Comparison of ENCODE assay signal across 8 cellular contexts in the genomic region with DNA sequence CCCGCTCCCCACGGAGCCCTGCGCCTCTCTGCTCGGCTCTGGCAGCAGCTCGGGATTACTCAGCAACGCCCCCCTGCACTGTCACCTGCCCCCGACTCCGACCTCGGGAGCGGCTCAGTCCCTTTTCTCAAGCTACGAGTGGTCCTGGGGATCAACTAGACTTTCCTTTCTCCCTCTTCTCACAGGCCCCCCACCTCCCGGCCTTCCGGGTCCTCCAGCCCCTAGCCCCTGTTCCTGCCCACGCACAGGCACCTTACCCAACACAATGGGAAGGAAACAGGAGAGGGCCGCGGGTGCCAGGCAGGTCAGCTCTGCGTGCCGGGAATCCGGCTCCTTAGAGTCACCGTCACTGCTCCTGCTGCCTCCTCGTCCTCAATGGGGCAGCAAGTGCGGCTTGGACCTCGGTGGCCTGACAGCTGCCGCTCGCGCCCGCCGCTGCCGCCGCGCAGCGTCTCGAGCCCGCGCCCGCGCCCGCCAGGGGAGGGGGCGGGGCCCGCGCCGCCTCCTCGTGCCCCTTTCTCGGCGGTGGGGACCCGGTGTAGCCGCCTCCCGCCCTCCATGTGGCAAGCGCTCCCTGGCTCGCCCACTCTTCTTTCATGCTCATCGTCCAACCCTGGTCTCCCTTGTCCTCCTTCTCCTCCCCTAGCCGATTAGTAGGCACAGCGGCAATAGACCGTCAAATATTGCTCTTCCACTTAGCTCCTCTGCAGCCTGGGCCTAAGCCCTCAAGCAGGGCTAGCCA. TPM values are rescaled to one million over a fixed set of nuclear protein-coding genes. Genes with fewer than 3 reads are reported as not detected.
A peak's percentile ranks its signal among the peaks of the same experiment; 100 is the strongest.
DNase-seq lines count a peak whose midpoint lies in the region; ATAC-seq and TF ChIP-seq lines count a peak whose summit lies in the region.

A gene with protein sequence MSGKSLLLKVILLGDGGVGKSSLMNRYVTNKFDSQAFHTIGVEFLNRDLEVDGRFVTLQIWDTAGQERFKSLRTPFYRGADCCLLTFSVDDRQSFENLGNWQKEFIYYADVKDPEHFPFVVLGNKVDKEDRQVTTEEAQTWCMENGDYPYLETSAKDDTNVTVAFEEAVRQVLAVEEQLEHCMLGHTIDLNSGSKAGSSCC (minus strand): TSS at position 455 of the 742 bp plus-strand sequence. CDS start 6,473 bp downstream, outside the sequence.

- no peak for TF ChIP-seq CTCF in NB4 (IDR thresholded peaks at IDR 0.05; ENCODE audit: low read depth, low read length)

- H3K27me3 ChIP-seq in H7 (ENCODE audit: control insufficient read depth, insufficient read depth, low read length) (peaks cover 20% of the 10 kb centered on the region), layer of hippocampus (ENCODE audit: control insufficient read depth, insufficient read depth, low read length) (no peaks in the 10 kb centered on the region)

- ATAC-seq in HG03097 (IDR thresholded peaks at IDR 0.05; ENCODE audit: low FRiP score, unreplicated experiment): no peak

- no peaks in the 10 kb centered on the region for H3K36me3 ChIP-seq in H7 (replicated peaks; ENCODE audit: control insufficient read depth, insufficient read depth, low read length)

- peak within 1 kb of the TSS; percentile 69 for H3K27ac ChIP-seq in layer of hippocampus (ENCODE audit: low read depth, low read length)

- no peak for TF ChIP-seq POLR2A in NB4 (IDR thresholded peaks at IDR 0.05; ENCODE audit: extremely low read depth, insufficient read length)

- H3K4me3 ChIP-seq in H7 (ENCODE audit: insufficient read depth, low read depth, low read length) (peak within 1 kb of the TSS; percentile 61), NB4 (ENCODE audit: low read depth, low read length) (no peak within 1 kb of the TSS)

- in situ Hi-C loops in G401 (cut with HindIII; ENCODE audit: low sequenced_read_pairs): no loop called here

- peak; percentile 48 for DNase-seq in G401 (ENCODE audit: low spot score)
- peak; percentile 82 for DNase-seq in H7
- DNase-seq in NB4 (ENCODE audit: low read depth): peak; percentile 7
- DNase-seq in activated CD4-positive, CD25-positive, alpha-beta regulatory T cell treated with anti-CD3 and anti-CD28 coated beads, Interleukin-2, amount 50 U/mL, for 16 hours (ENCODE audit: low read depth, low spot score): peak; percentile 12
- peak; percentile 64 for DNase-seq in cerebellum (ENCODE audit: low spot score)
- peak; percentile 28 for DNase-seq in stimulated activated CD4-positive, alpha-beta T cell treated with anti-CD3 and anti-CD28 coated beads, Interleukin-15, amount 100 ng/mL, for 24 hours

RNA-seq across cellular contexts. Expression of the gene that starts here (rescaled TPM):
- total RNA-seq in G401 (2014; rRNA removed; shearing (Covaris generic)): not detected in 2 replicates
- 0.30 and 0.48 TPM in 2 replicates for total RNA-seq in H7 (2014; rRNA removed; shearing (Covaris generic))
- total RNA-seq in cerebellum: 24.1 TPM

Comparison
In these comparisons a context has a peak if more than half of its experiments do, and no peak if none do; other contexts are left out.
1. RNA of the gene that starts here (total RNA-seq): 24.1 TPM in cerebellum (single experiment); 0.30 to 0.48 TPM in H7 and not detected in G401; every median in the first group is over 10 times any median in the second.
2. Peak in DNase-seq in G401; RNA of the gene not detected or under 1 TPM.
3. Peak in DNase-seq and H3K4me3 ChIP-seq in H7; RNA of the gene not detected or under 1 TPM.
4. DNase-seq: peak in every context shown above with its lines; median percentile 82 in H7; 64 in cerebellum; 48 in G401; 28 in stimulated activated CD4-positive, alpha-beta T cell treated with anti-CD3 and anti-CD28 coated beads, Interleukin-15, amount 100 ng/mL, for 24 hours; 12 in activated CD4-positive, CD25-positive, alpha-beta regulatory T cell treated with anti-CD3 and anti-CD28 coated beads, Interleukin-2, amount 50 U/mL, for 16 hours; 7 in NB4.